ENCODE assay signal across 20 cellular contexts in genomic region chrX:139640259-139640658, GRCh38.
"Had no signal": no experiment of that assay in that cellular context is flagged by ENCODE, and none has a peak within 500 bp of the region (broad histone marks: within the 10 kb centered on the region; RNA-seq: fewer than 3 reads in every experiment).

No MANE protein-coding gene starts in this region.

- H3K4me1 Mint-ChIP-seq: stimulated activated memory B cell treated with anti-CD40 and anti-IgM and Interleukin-4, amounts not matched to agents 10 μg/mL and 1 μg/mL and 100 μg/mL, for 72 hours had no signal

- DNase-seq: effector memory CD4-positive, alpha-beta T cell; kidney glomerular epithelial cell; mucosa of descending colon; naive thymus-derived CD8-positive, alpha-beta T cell; psoas muscle; retina; spleen; stimulated activated CD4-positive, alpha-beta T cell treated with anti-CD3 and anti-CD28 coated beads, Interleukin-15, amount 100 ng/mL, for 24 hours; stimulated activated CD4-positive, alpha-beta T cell treated with anti-CD3 and anti-CD28 coated beads, Interleukin-1b, Interleukin-23, amount 100 ng/mL, for 48 hours; stimulated activated CD4-positive, alpha-beta T cell treated with anti-CD3 and anti-CD28 coated beads, Interleukin-4, amount 100 ng/mL, for 24 hours; testis; upper lobe of right lung had no signal

- H3K27ac Mint-ChIP-seq: naive thymus-derived CD8-positive, alpha-beta T cell; stimulated activated memory B cell treated with anti-CD40 and anti-IgM and Interleukin-4, amounts not matched to agents 10 μg/mL and 1 μg/mL and 100 μg/mL, for 72 hours; stimulated activated naive CD8-positive, alpha-beta T cell treated with anti-CD3 and anti-CD28 coated beads, Interleukin-15, Interleukin-2, amounts not matched to agents 100 ng/mL and 50 ng/mL, for 24 hours had no signal

- H3K27ac ChIP-seq: epithelial cell of prostate, esophagus muscularis mucosa, neutrophil, psoas muscle, spleen, testis, tibial nerve, upper lobe of right lung, vagina had no signal

- H3K9me3 Mint-ChIP-seq: naive thymus-derived CD8-positive, alpha-beta T cell; stimulated activated memory B cell treated with anti-CD40 and anti-IgM and Interleukin-4, amounts not matched to agents 10 μg/mL and 1 μg/mL and 100 μg/mL, for 72 hours; stimulated activated naive CD8-positive, alpha-beta T cell treated with anti-CD3 and anti-CD28 coated beads, Interleukin-15, Interleukin-2, amounts not matched to agents 100 ng/mL and 50 ng/mL, for 24 hours had no signal

- H3K36me3 ChIP-seq: esophagus muscularis mucosa, neutrophil, spleen, tibial nerve, upper lobe of right lung, vagina had no signal

- H3K27me3 ChIP-seq: esophagus muscularis mucosa, testis, upper lobe of right lung, vagina had no signal

- H3K9me3 ChIP-seq: esophagus muscularis mucosa, mucosa of descending colon, neutrophil, psoas muscle, spleen, testis, tibial nerve, upper lobe of right lung, vagina had no signal

- ATAC-seq: mucosa of descending colon; naive thymus-derived CD8-positive, alpha-beta T cell; psoas muscle; sciatic nerve; stimulated activated memory B cell treated with anti-CD40 and anti-IgM and Interleukin-4, amounts not matched to agents 10 μg/mL and 1 μg/mL and 100 μg/mL, for 72 hours; upper lobe of right lung had no signal

- H3K4me1 ChIP-seq: esophagus muscularis mucosa, psoas muscle, spleen, testis, tibial nerve, upper lobe of right lung had no signal

- H3K27me3 Mint-ChIP-seq: naive thymus-derived CD8-positive, alpha-beta T cell; stimulated activated memory B cell treated with anti-CD40 and anti-IgM and Interleukin-4, amounts not matched to agents 10 μg/mL and 1 μg/mL and 100 μg/mL, for 72 hours; stimulated activated naive CD8-positive, alpha-beta T cell treated with anti-CD3 and anti-CD28 coated beads, Interleukin-15, Interleukin-2, amounts not matched to agents 100 ng/mL and 50 ng/mL, for 24 hours had no signal

- H3K36me3 Mint-ChIP-seq: stimulated activated memory B cell treated with anti-CD40 and anti-IgM and Interleukin-4, amounts not matched to agents 10 μg/mL and 1 μg/mL and 100 μg/mL, for 72 hours had no signal

- H3K4me3 Mint-ChIP-seq: naive thymus-derived CD8-positive, alpha-beta T cell; stimulated activated memory B cell treated with anti-CD40 and anti-IgM and Interleukin-4, amounts not matched to agents 10 μg/mL and 1 μg/mL and 100 μg/mL, for 72 hours; stimulated activated naive CD8-positive, alpha-beta T cell treated with anti-CD3 and anti-CD28 coated beads, Interleukin-15, Interleukin-2, amounts not matched to agents 100 ng/mL and 50 ng/mL, for 24 hours had no signal

- H3K4me3 ChIP-seq: esophagus muscularis mucosa, mucosa of descending colon, psoas muscle, spleen, testis, tibial nerve, upper lobe of right lung, vagina had no signal
